ENCODE assay signal across 1 cellular context in the genomic region with DNA sequence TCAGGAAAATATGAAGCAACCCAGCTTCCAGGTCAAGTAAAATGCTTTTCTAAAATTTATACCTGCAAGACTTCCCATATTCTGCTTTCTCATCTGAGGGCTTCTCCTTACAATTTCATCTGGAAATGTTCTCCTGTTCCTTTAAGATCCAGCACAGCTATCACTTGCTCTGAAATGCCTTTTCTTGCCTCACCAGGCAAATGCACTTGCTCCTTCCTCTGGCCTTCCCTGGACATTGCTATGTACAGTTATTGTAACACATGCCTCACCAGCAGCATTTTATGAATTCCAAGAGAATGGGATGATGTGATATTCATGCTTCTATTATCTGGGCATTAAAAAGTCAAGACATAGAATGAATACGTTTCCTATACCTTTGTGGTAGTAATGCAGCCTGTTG.
TF ChIP-seq lines count a peak whose summit lies in the region.

No MANE protein-coding gene starts in this region.

TF ChIP-seq in liver, 16 proteins besides CTCF, POLR2A, EP300 and RAD21 (continued from another document):
- TF ChIP-seq MAX (IDR thresholded peaks at IDR 0.05) (no peak), YY1 (IDR thresholded peaks at IDR 0.05) (no peak), ZBTB33 (IDR thresholded peaks at IDR 0.05) (no peak), ATF3 (IDR thresholded peaks at IDR 0.05) (no peak), GABPA (IDR thresholded peaks at IDR 0.05 in 1 of 2, conservative IDR thresholded peaks at IDR 0.05 in 1 of 2) (no peak), JUND (IDR thresholded peaks at IDR 0.05) (no peak)
